ENCODE assay signal across 8 cellular contexts in genomic region chr13:36736119-36736726, GRCh38.
A peak's percentile ranks its signal among the peaks of the same experiment; 100 is the strongest.
DNase-seq lines count a peak whose midpoint lies in the region; ATAC-seq and TF ChIP-seq lines count a peak whose summit lies in the region.

No MANE protein-coding gene starts in this region.

- TF ChIP-seq CTCF in LNCAP (IDR thresholded peaks at IDR 0.05) = peak; percentile 38; the same call in 1 of the 2 replicates
- TF ChIP-seq CTCF in SK-N-SH (IDR thresholded peaks at IDR 0.05) = peak; percentile 78
- TF ChIP-seq CTCF in chondrocyte (IDR thresholded peaks at IDR 0.05) = peak; percentile 90

- no peak for TF ChIP-seq EP300 in SK-N-SH (IDR thresholded peaks at IDR 0.05; ENCODE audit: borderline replicate concordance in 1 of 2, low read depth in 1 of 2, low read length in 1 of 2)

- H3K4me1 Mint-ChIP-seq in chondrocyte (ENCODE audit: low read depth) = no peaks in the 10 kb centered on the region

- TF ChIP-seq RAD21 in SK-N-SH (IDR thresholded peaks at IDR 0.05; ENCODE audit: low read length) = peak; percentile 75

- DNase-seq in NCI-H1436 (lab: John Stamatoyannopoulos, UW) (peak; percentile 38), NCI-H1436 treated with DMSO at 0.1 percent for 48 hours (lab: John Stamatoyannopoulos, UW) (no peak), SK-N-SH (peak; percentile 37), chondrocyte (ENCODE audit: low spot score) (no peak), medulla oblongata (ENCODE audit: extremely low spot score) (peak; percentile 81), superior temporal gyrus (ENCODE audit: extremely low spot score) (peak; percentile 86)

- H3F3A ChIP-seq in SK-N-SH (replicated peaks; ENCODE audit: insufficient read depth) = no peaks in the 10 kb centered on the region

- no peak overlapping the region for H3K4me2 ChIP-seq in SK-N-SH

- no peak overlapping the region for H3K4me3 Mint-ChIP-seq in chondrocyte (ENCODE audit: unreplicated experiment)

- H3K79me2 ChIP-seq in SK-N-SH (ENCODE audit: insufficient read depth) = no peaks in the 10 kb centered on the region

- no peaks in the 10 kb centered on the region for H3K9me2 ChIP-seq in SK-N-SH

- H3K27ac ChIP-seq in SK-N-SH (ENCODE audit: low read depth in 2 of 2, low read length in 1 of 2) = no peak overlapping the region

- no peaks in the 10 kb centered on the region for H4K20me1 ChIP-seq in SK-N-SH (ENCODE audit: insufficient read depth)

- H3K9me3 Mint-ChIP-seq in chondrocyte (ENCODE audit: low read depth) = peaks cover 8% of the 10 kb centered on the region

- ATAC-seq in HG02610 (IDR thresholded peaks at IDR 0.05; ENCODE audit: unreplicated experiment) = no peak

- H3K27me3 ChIP-seq in SK-N-SH (ENCODE audit: insufficient read depth) = no peaks in the 10 kb centered on the region

- no peak overlapping the region for H3K9ac ChIP-seq in SK-N-SH

- POLR2A ChIA-PET in SK-N-SH (lab: Yijun Ruan, JAX) = no interaction called here

- CTCF ChIA-PET in SK-N-SH (lab: Yijun Ruan, JAX) = interaction anchor here (0.6 to 5.1 kb wide), 54 partner anchors 9 to 1450 kb away, joined by 3 to 43 read pairs (median 4); partner anchors contain the start of gene SPART

- no peak overlapping the region for H3K27ac Mint-ChIP-seq in chondrocyte (ENCODE audit: unreplicated experiment)

- H3K36me3 Mint-ChIP-seq in chondrocyte (ENCODE audit: low read depth) = no peaks in the 10 kb centered on the region

- H2AFZ ChIP-seq in SK-N-SH (ENCODE audit: low read depth) = no peak overlapping the region

- peaks cover 17% of the 10 kb centered on the region for H3K27me3 Mint-ChIP-seq in chondrocyte (ENCODE audit: low read depth)

- no peaks in the 10 kb centered on the region for H3K9me3 ChIP-seq in SK-N-SH

- 0% methylated on average over 4 of the region's 4 CpGs for WGBS in SK-N-SH (ENCODE audit: low lambda C conversion rate)

- H3K36me3 ChIP-seq in SK-N-SH (replicated peaks in 1 of 2; ENCODE audit: control insufficient read depth in 1 of 2, insufficient read depth in 2 of 2, low read length in 1 of 2) = no peaks in the 10 kb centered on the region

- no peaks in the 10 kb centered on the region; a peak in 1 of 4 replicates for H3K4me1 ChIP-seq in SK-N-SH (ENCODE audit: control insufficient read depth in 1 of 2, insufficient read depth in 2 of 2, low read depth in 1 of 2, low read length in 1 of 2)

- H3K4me3 ChIP-seq in SK-N-SH (ENCODE audit: low read depth in 2 of 2, low read length in 1 of 2) = peak overlapping the region in 1 of 2 experiments; percentile 11; a peak in 1 of 4 replicates

TF ChIP-seq in SK-N-SH, 30 proteins besides CTCF, POLR2A, EP300 and RAD21:
- TF ChIP-seq NFIC (IDR thresholded peaks at IDR 0.05; ENCODE audit: borderline replicate concordance) (no peak), SMC3 (IDR thresholded peaks at IDR 0.05; ENCODE audit: low read depth, low read length) (peak; percentile 79)
TF ChIP-seq in SK-N-SH: peak in this region for 1.

Comparison
In these comparisons a context has a peak if more than half of its experiments do, and no peak if none do; other contexts are left out.
1. DNase-seq: peak in NCI-H1436 (single experiment), SK-N-SH (single experiment), medulla oblongata (single experiment) and superior temporal gyrus (single experiment); none in NCI-H1436 treated with DMSO at 0.1 percent for 48 hours (single experiment) and chondrocyte (single experiment).
2. CTCF ChIP-seq: peak in every context shown above with its lines; median percentile 90 in chondrocyte; 78 in SK-N-SH; 38 in LNCAP.